8 cellular contexts compared by ENCODE assay signal in genomic region chr13:95676775-95677563, GRCh38. TPM values are rescaled to one million over a fixed set of nuclear protein-coding genes. Genes with fewer than 3 reads are reported as not detected.
A peak's percentile ranks its signal among the peaks of the same experiment; 100 is the strongest.
DNase-seq lines count a peak whose midpoint lies in the region; ATAC-seq and TF ChIP-seq lines count a peak whose summit lies in the region.

TSS of gene DNAJC3 (plus strand) at chr13:95677139. CDS start at chr13:95677256, 117 bp downstream.

- peak within 1 kb of the TSS; percentile 89 for H2AFZ ChIP-seq in parathyroid adenoma

- peak within 1 kb of the TSS; percentile 95 for H3K4me2 ChIP-seq in parathyroid adenoma (ENCODE audit: low read length)

- peak; percentile 96 for DNase-seq in NCI-H1436 (lab: John Stamatoyannopoulos, UW)
- DNase-seq in T follicular helper cell (ENCODE audit: low read depth) = peak; percentile 97
- DNase-seq in adipocyte (ENCODE audit: low read depth) = peak; percentile 99
- DNase-seq in Right ventricle myocardium superior = peak; percentile 100
- peak; percentile 94 to 97 for DNase-seq in tibial nerve (ENCODE audit: low spot score in 2 of 2)

- WGBS in tibial nerve, 2 donors = 0% methylated on average over 35 to 38 of the region's 89 CpGs

- H3K4me1 ChIP-seq in adipocyte (ENCODE audit: control insufficient read depth, insufficient read depth, low read length) (peaks cover 24% of the 10 kb centered on the region), parathyroid adenoma (no peaks in the 10 kb centered on the region), tibial nerve (peaks cover 0 to 52% (median 4%) of the 10 kb centered on the region in 4 donors)

- peaks cover 22% of the 10 kb centered on the region for H3K79me2 ChIP-seq in parathyroid adenoma

- peak within 1 kb of the TSS; percentile 93 for H3K9ac ChIP-seq in adipocyte (ENCODE audit: low read length)
- peak within 1 kb of the TSS; percentile 77 for H3K9ac ChIP-seq in parathyroid adenoma

- no peaks in the 10 kb centered on the region for H3K27me3 ChIP-seq in adipocyte (replicated peaks; ENCODE audit: control insufficient read depth, insufficient read depth, low read length)
- no peaks in the 10 kb centered on the region for H3K27me3 ChIP-seq in parathyroid adenoma (ENCODE audit: control insufficient read depth, insufficient read depth, low read length)
- H3K27me3 ChIP-seq in tibial nerve = no peaks in the 10 kb centered on the region

- ATAC-seq in HG02798 (IDR thresholded peaks at IDR 0.05; ENCODE audit: poor library complexity, unreplicated experiment) (peak; percentile 96), Right ventricle myocardium superior (ENCODE audit: poor library complexity) (peak; percentile 98)

- TF ChIP-seq CTCF in GM12875 (IDR thresholded peaks at IDR 0.05; ENCODE audit: borderline replicate concordance, insufficient read depth, low read depth, low read length) (no peak), parathyroid adenoma (IDR thresholded peaks at IDR 0.05) (no peak), tibial nerve (IDR thresholded peaks at IDR 0.05) (peak in 1 of 5 experiments; percentile 20)

- peak within 1 kb of the TSS; percentile 89 for H3K27ac ChIP-seq in parathyroid adenoma
- peak within 1 kb of the TSS; percentile 84 to 98 (median 95) for H3K27ac ChIP-seq in tibial nerve

- H3K36me3 ChIP-seq in adipocyte (ENCODE audit: control insufficient read depth, insufficient read depth, low read length, severe bottlenecking) (no peaks in the 10 kb centered on the region), parathyroid adenoma (ENCODE audit: control insufficient read depth, insufficient read depth, low read length) (no peaks in the 10 kb centered on the region), tibial nerve (peaks cover 0 to 2% (median 0%) of the 10 kb centered on the region in 3 donors)

- peak; percentile 75 to 96 for TF ChIP-seq EP300 in tibial nerve (IDR thresholded peaks at IDR 0.05)

- H3K9me3 ChIP-seq in adipocyte (ENCODE audit: control insufficient read depth, low read length) (no peaks in the 10 kb centered on the region), parathyroid adenoma (ENCODE audit: control insufficient read depth, low read length) (no peaks in the 10 kb centered on the region), tibial nerve (peaks cover 0 to 18% (median under 1%) of the 10 kb centered on the region in 4 donors)

- peak within 1 kb of the TSS; percentile 92 for H3K4me3 ChIP-seq in GM12875 (ENCODE audit: low read depth, low read length)
- peak within 1 kb of the TSS; percentile 91 for H3K4me3 ChIP-seq in adipocyte (ENCODE audit: low read length)
- H3K4me3 ChIP-seq in parathyroid adenoma (ENCODE audit: low read depth, low read length) = peak within 1 kb of the TSS; percentile 74
- H3K4me3 ChIP-seq in tibial nerve = peak within 1 kb of the TSS; percentile 62 to 97 (median 86)

- intact Hi-C loops in Right ventricle myocardium superior (cut with DNase I) = no loop called here

- peak; percentile 90 to 98 for TF ChIP-seq POLR2A in tibial nerve (IDR thresholded peaks at IDR 0.05)

RNA-seq across cellular contexts. Expression of gene DNAJC3, which starts in this region (rescaled TPM):
- total RNA-seq in Right ventricle myocardium superior (26.2 TPM), tibial nerve (10 to 100 TPM; 42.9 to 46.3 (median 46.0) TPM)

Comparison
In these comparisons a context has a peak if more than half of its experiments do, and no peak if none do; other contexts are left out.
1. Peak in every context shown above with its lines: DNase-seq, ATAC-seq, H3K4me3 ChIP-seq and H3K27ac ChIP-seq.